Comparison of ENCODE assay signal across 18 cellular contexts in genomic region chr10:31072453-31072852, GRCh38.
"Had no signal": no experiment of that assay in that cellular context is flagged by ENCODE, and none has a peak within 500 bp of the region (broad histone marks: within the 10 kb centered on the region; RNA-seq: fewer than 3 reads in every experiment).

No MANE protein-coding gene starts in this region.

- H3K27ac Mint-ChIP-seq: activated naive CD8-positive, alpha-beta T cell treated with anti-CD3 and anti-CD28 coated beads, Interleukin-2, amount 10 ng/mL, durations not matched to agents 7 days and 5 days; naive thymus-derived CD8-positive, alpha-beta T cell had no signal

- DNase-seq: activated naive CD4-positive, alpha-beta T cell; activated naive CD8-positive, alpha-beta T cell treated with anti-CD3 and anti-CD28 coated beads, Interleukin-2, amount 10 ng/mL, durations not matched to agents 7 days and 5 days; activated T-cell treated with anti-CD3 and anti-CD28 coated beads for 4 hours; anterior cingulate cortex; central memory CD4-positive, alpha-beta T cell; cortex of kidney; effector CD4-positive, alpha-beta T cell; left cardiac atrium; mucosa of descending colon; naive thymus-derived CD8-positive, alpha-beta T cell; SK-N-SH; stimulated activated naive CD8-positive, alpha-beta T cell treated with anti-CD3 and anti-CD28 coated beads, Interleukin-15, Interleukin-2, amounts not matched to agents 100 U/mL and 50 U/mL, for 24 hours; T-helper 1 cell; T1000; upper lobe of left lung had no signal

- H3K9me3 Mint-ChIP-seq: activated naive CD8-positive, alpha-beta T cell treated with anti-CD3 and anti-CD28 coated beads, Interleukin-2, amount 10 ng/mL, durations not matched to agents 7 days and 5 days; naive thymus-derived CD8-positive, alpha-beta T cell had no signal

- H3K36me3 ChIP-seq: neutrophil, upper lobe of left lung had no signal

- H3K4me3 Mint-ChIP-seq: activated naive CD8-positive, alpha-beta T cell treated with anti-CD3 and anti-CD28 coated beads, Interleukin-2, amount 10 ng/mL, durations not matched to agents 7 days and 5 days; naive thymus-derived CD8-positive, alpha-beta T cell had no signal

- H3K9me3 ChIP-seq: mucosa of descending colon, neutrophil, SK-N-SH, upper lobe of left lung had no signal

- H3K36me3 Mint-ChIP-seq: activated naive CD8-positive, alpha-beta T cell treated with anti-CD3 and anti-CD28 coated beads, Interleukin-2, amount 10 ng/mL, durations not matched to agents 7 days and 5 days; naive thymus-derived CD8-positive, alpha-beta T cell had no signal

- ATAC-seq: activated CD4-positive, CD25-positive, alpha-beta regulatory T cell treated with anti-CD3 and anti-CD28 coated beads, Interleukin-2, amount 50 U/mL, for 24 hours; mucosa of descending colon; naive thymus-derived CD8-positive, alpha-beta T cell; stimulated activated naive CD8-positive, alpha-beta T cell treated with anti-CD3 and anti-CD28 coated beads, Interleukin-15, Interleukin-2, amounts not matched to agents 100 U/mL and 50 U/mL, for 24 hours had no signal

- H3K4me2 ChIP-seq: SK-N-SH had no signal

- H3K27ac ChIP-seq: neutrophil, upper lobe of left lung had no signal

- H3K4me3 ChIP-seq: mucosa of descending colon, upper lobe of left lung had no signal

- H3K9ac ChIP-seq: SK-N-SH had no signal

- H3K27me3 ChIP-seq: neutrophil, upper lobe of left lung had no signal

- FAIRE-seq: frontal cortex had no signal
